Comparison of ENCODE assay signal across 12 cellular contexts in genomic region chr10:91613411-91614253, GRCh38. TPM values are rescaled to one million over a fixed set of nuclear protein-coding genes. Genes with fewer than 3 reads are reported as not detected.
DNase-seq lines count a peak whose midpoint lies in the region; ATAC-seq, FAIRE-seq and TF ChIP-seq lines count a peak whose summit lies in the region.
"Had no signal": no experiment of that assay in that cellular context is flagged by ENCODE, and none has a peak within 500 bp of the region (broad histone marks: within the 10 kb centered on the region; RNA-seq: fewer than 3 reads in every experiment).

No MANE protein-coding gene starts in this region.

- no peaks in the 10 kb centered on the region for H3K9me3 Mint-ChIP-seq in WTC11
- H3K9me3 Mint-ChIP-seq: central memory CD8-positive, alpha-beta T cell had no signal

- DNase-seq in EH (ENCODE audit: low read depth) (peak; percentile 99), RKO (ENCODE audit: low spot score) (peak; percentile 95), fibroblast of gingiva (ENCODE audit: low read depth) (peak; percentile 94), retinal pigment epithelial cell (ENCODE audit: low read depth) (peak; percentile 78), WTC11 (ENCODE audit: low spot score) (no peak), GM12892 (ENCODE audit: insufficient read length) (no peak)
- DNase-seq in NK-92 treated with Interleukin-12 subunit alpha and Interleukin-12 subunit beta, amount 100 ng/mL, for 24 hours (lab: John Stamatoyannopoulos, UW) = no peak
- DNase-seq: H7, midbrain, T-helper 17 cell had no signal

- H3K4me3 ChIP-seq in retinal pigment epithelial cell (ENCODE audit: low read length) = no peak overlapping the region

- no peak overlapping the region for H3K4me3 Mint-ChIP-seq in WTC11
- H3K4me3 Mint-ChIP-seq: central memory CD8-positive, alpha-beta T cell; T-helper 17 cell had no signal

- no peak for TF ChIP-seq POLR2A in GM12892 (IDR thresholded peaks at IDR 0.05; ENCODE audit: low read depth, low read length)

- H3K36me3 Mint-ChIP-seq in WTC11 = no peaks in the 10 kb centered on the region

- H3K27ac Mint-ChIP-seq in WTC11 = no peak overlapping the region
- H3K27ac Mint-ChIP-seq: T-helper 17 cell had no signal

- no peaks in the 10 kb centered on the region for H3K27me3 Mint-ChIP-seq in WTC11 (ENCODE audit: low read depth)

- TF ChIP-seq CTCF in retinal pigment epithelial cell (conservative IDR thresholded peaks at IDR 0.05; ENCODE audit: low read depth, low read length) (no peak), WTC11 (IDR thresholded peaks at IDR 0.05) (no peak)

- FAIRE-seq in GM12892 (lab: Jason Lieb, UNC) = no peak

- POLR2A ChIA-PET in WTC11 (lab: Charles Lee) = no interaction called here

- no peak for ATAC-seq in WTC11
- ATAC-seq in GM18498 (IDR thresholded peaks at IDR 0.05; ENCODE audit: unreplicated experiment) = no peak
- ATAC-seq: T-helper 17 cell had no signal

- CTCF ChIA-PET in WTC11 (lab: Charles Lee) = interaction anchor here (1.8 kb wide), 1 partner anchor 22 kb away, joined by 5 read pairs; no protein-coding TSS in a partner anchor

- H3K4me1 Mint-ChIP-seq in WTC11 = no peaks in the 10 kb centered on the region
- H3K4me1 Mint-ChIP-seq: central memory CD8-positive, alpha-beta T cell; T-helper 17 cell had no signal

TF ChIP-seq in WTC11, 78 proteins besides CTCF, POLR2A, EP300 and RAD21:
- TF ChIP-seq ZNF671 (CRISPR knock-in tag; IDR thresholded peaks at IDR 0.05) = no peak
- TF ChIP-seq ZNF263 (CRISPR knock-in tag; IDR thresholded peaks at IDR 0.05; ENCODE audit: low read depth) = no peak
- no peak for TF ChIP-seq NFYB (CRISPR knock-in tag; conservative IDR thresholded peaks at IDR 0.05; ENCODE audit: low read depth)
- TF ChIP-seq, protein P1, sequence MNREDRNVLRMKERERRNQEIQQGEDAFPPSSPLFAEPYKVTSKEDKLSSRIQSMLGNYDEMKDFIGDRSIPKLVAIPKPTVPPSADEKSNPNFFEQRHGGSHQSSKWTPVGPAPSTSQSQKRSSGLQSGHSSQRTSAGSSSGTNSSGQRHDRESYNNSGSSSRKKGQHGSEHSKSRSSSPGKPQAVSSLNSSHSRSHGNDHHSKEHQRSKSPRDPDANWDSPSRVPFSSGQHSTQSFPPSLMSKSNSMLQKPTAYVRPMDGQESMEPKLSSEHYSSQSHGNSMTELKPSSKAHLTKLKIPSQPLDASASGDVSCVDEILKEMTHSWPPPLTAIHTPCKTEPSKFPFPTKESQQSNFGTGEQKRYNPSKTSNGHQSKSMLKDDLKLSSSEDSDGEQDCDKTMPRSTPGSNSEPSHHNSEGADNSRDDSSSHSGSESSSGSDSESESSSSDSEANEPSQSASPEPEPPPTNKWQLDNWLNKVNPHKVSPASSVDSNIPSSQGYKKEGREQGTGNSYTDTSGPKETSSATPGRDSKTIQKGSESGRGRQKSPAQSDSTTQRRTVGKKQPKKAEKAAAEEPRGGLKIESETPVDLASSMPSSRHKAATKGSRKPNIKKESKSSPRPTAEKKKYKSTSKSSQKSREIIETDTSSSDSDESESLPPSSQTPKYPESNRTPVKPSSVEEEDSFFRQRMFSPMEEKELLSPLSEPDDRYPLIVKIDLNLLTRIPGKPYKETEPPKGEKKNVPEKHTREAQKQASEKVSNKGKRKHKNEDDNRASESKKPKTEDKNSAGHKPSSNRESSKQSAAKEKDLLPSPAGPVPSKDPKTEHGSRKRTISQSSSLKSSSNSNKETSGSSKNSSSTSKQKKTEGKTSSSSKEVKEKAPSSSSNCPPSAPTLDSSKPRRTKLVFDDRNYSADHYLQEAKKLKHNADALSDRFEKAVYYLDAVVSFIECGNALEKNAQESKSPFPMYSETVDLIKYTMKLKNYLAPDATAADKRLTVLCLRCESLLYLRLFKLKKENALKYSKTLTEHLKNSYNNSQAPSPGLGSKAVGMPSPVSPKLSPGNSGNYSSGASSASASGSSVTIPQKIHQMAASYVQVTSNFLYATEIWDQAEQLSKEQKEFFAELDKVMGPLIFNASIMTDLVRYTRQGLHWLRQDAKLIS (CRISPR knock-in tag; IDR thresholded peaks at IDR 0.05; ENCODE audit: borderline replicate concordance) = no peak
- TF ChIP-seq, protein P2, sequence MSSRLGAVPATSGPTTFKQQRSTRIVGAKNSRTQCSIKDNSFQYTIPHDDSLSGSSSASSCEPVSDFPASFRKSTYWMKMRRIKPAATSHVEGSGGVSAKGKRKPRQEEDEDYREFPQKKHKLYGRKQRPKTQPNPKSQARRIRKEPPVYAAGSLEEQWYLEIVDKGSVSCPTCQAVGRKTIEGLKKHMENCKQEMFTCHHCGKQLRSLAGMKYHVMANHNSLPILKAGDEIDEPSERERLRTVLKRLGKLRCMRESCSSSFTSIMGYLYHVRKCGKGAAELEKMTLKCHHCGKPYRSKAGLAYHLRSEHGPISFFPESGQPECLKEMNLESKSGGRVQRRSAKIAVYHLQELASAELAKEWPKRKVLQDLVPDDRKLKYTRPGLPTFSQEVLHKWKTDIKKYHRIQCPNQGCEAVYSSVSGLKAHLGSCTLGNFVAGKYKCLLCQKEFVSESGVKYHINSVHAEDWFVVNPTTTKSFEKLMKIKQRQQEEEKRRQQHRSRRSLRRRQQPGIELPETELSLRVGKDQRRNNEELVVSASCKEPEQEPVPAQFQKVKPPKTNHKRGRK (CRISPR knock-in tag; IDR thresholded peaks at IDR 0.05; ENCODE audit: borderline replicate concordance) = no peak

RNA-seq across cellular contexts. Expression of gene PPP1R3C, which starts 19.2 kb away (rescaled TPM):
- 1.5 to 3.3 TPM (median 2.8 TPM) in 3 replicates for total RNA-seq in WTC11 (2021)
- not detected for polyA plus RNA-seq in GM12892 (2012; ENCODE audit: missing spikeins)

Comparison
In these comparisons a context has a peak if more than half of its experiments do, and no peak if none do; other contexts are left out.
1. DNase-seq: peak in EH (single experiment), RKO (single experiment), fibroblast of gingiva (single experiment) and retinal pigment epithelial cell (single experiment); none in WTC11 (single experiment), NK-92 treated with Interleukin-12 subunit alpha and Interleukin-12 subunit beta, amount 100 ng/mL, for 24 hours (single experiment) and GM12892 (single experiment).